8 cellular contexts compared by ENCODE assay signal in the genomic region with DNA sequence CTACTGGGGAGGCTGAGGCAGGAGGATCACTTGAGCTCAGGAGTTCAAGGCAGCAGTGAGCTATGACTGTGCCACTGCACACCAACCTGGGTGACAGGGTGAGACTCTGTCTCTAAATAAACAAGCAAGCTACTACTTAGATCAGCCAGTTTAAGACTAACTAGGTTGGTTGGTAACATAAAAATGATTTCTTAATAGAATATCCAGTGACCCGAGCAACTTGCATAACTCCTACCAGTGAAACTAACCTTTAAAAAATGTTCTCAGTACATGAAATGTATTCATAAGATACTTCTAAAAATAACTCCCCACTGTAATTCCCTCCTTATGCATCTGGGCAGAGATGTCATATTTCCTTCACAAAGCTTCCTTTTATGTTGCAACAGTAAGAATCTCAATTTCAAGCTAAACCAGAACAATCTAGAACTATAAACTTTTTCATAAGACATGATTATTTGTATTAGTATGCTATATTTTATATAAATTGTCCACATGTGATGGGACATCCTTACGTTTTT. TPM values are rescaled to one million over a fixed set of nuclear protein-coding genes. Genes with fewer than 3 reads are reported as not detected.
DNase-seq lines count a peak whose midpoint lies in the region; ATAC-seq, FAIRE-seq and TF ChIP-seq lines count a peak whose summit lies in the region.

No MANE protein-coding gene starts in this region.

- H2AFZ ChIP-seq in MM.1S (ENCODE audit: low read length) = no peak overlapping the region

- H3K36me3 ChIP-seq in adrenal gland (replicated peaks in 1 of 2) (no peaks in the 10 kb centered on the region), MM.1S (replicated peaks; ENCODE audit: insufficient read depth, low read length) (no peaks in the 10 kb centered on the region)

- no peaks in the 10 kb centered on the region for H3F3A ChIP-seq in MM.1S (ENCODE audit: insufficient read depth, low read length)

- H3K79me2 ChIP-seq in MM.1S (ENCODE audit: low read length) = no peaks in the 10 kb centered on the region

- H3K9me3 ChIP-seq in adrenal gland (replicated peaks in 1 of 3) = no peaks in the 10 kb centered on the region
- H3K9me3 ChIP-seq in MM.1S (replicated peaks; ENCODE audit: insufficient read depth, low read length) = no peaks in the 10 kb centered on the region

- H3K4me3 ChIP-seq in adrenal gland (peak overlapping the region in 1 of 4 donors; percentile 31), MM.1S (ENCODE audit: low read length) (no peak overlapping the region)

- no peaks in the 10 kb centered on the region for H4K20me1 ChIP-seq in MM.1S (ENCODE audit: insufficient read depth, low read length)

- no peak for ATAC-seq in GM21529 (IDR thresholded peaks at IDR 0.05; ENCODE audit: unreplicated experiment)

- intact Hi-C loops in adrenal gland (cut with DNase I) = no loop called here

- no peak for TF ChIP-seq POLR2A in adrenal gland (IDR thresholded peaks at IDR 0.05)

- TF ChIP-seq CTCF in adrenal gland (IDR thresholded peaks at IDR 0.05) (no peak), MM.1S (IDR thresholded peaks at IDR 0.05; ENCODE audit: low read length) (no peak)

- DNase-seq in EL (peak; percentile 78), HT1080 (ENCODE audit: low read depth) (peak; percentile 50), adrenal gland (no peak), medulla oblongata (ENCODE audit: extremely low spot score) (peak; percentile 12), MM.1S (no peak), NCI-H2029 (lab: John Stamatoyannopoulos, UW) (no peak), HTR-8/SVneo (ENCODE audit: insufficient read length, low spot score) (no peak)

- no peaks in the 10 kb centered on the region for H3K9me2 ChIP-seq in MM.1S (replicated peaks; ENCODE audit: insufficient read depth, low read length)

- H3K9ac ChIP-seq in MM.1S (ENCODE audit: low read length) = no peak overlapping the region

- H3K27me3 ChIP-seq in adrenal gland (no peaks in the 10 kb centered on the region), MM.1S (replicated peaks; ENCODE audit: insufficient read depth, low read length) (no peaks in the 10 kb centered on the region)

- 5 to 8% (median 7%) methylated on average over 2 of the region's 2 CpGs for WGBS in adrenal gland, 4 donors

- H3K27ac ChIP-seq in adrenal gland (peak overlapping the region; percentile 57 to 82 (median 66)), MM.1S (ENCODE audit: low read length) (no peak overlapping the region)

- no peak overlapping the region for H3K4me2 ChIP-seq in MM.1S (ENCODE audit: low read depth, low read length)

- no peak for FAIRE-seq in HTR-8/SVneo (lab: Jason Lieb, UNC)

- peaks cover 14 to 31% of the 10 kb centered on the region in 2 donors for H3K4me1 ChIP-seq in adrenal gland (replicated peaks in 1 of 2)
- no peaks in the 10 kb centered on the region for H3K4me1 ChIP-seq in MM.1S (ENCODE audit: low read length)

RNA-seq across cellular contexts. Expression of a gene that starts 15.8 kb away (rescaled TPM):
- total RNA-seq in HT1080 (2014; rRNA removed; shearing (Covaris generic)) = 7.9 and 10.6 TPM in 2 replicates
- polyA plus RNA-seq in HT1080 (2015; cell fraction: cytosol; rRNA removed) = 18.6 and 20.2 TPM in 2 replicates
- 16.2 and 23.1 TPM in 2 replicates for polyA plus RNA-seq in HT1080 (2015; cell fraction: nucleus; rRNA removed)
- total RNA-seq in adrenal gland = 10 to 100 TPM; 24.0 to 39.7 (median 29.8) TPM
- 10 to 100 TPM; 10.7 to 55.3 (median 20.2) TPM for polyA plus RNA-seq in adrenal gland

RNA-seq across cellular contexts. Expression of a gene that starts 19.5 kb away (rescaled TPM):
- 22.1 and 33.5 TPM in 2 replicates for total RNA-seq in HT1080 (2014; rRNA removed; shearing (Covaris generic))
- 17.7 and 22.2 TPM in 2 replicates for polyA plus RNA-seq in HT1080 (2015; cell fraction: cytosol; rRNA removed)
- polyA plus RNA-seq in HT1080 (2015; cell fraction: nucleus; rRNA removed) = 38.7 and 45.0 TPM in 2 replicates
- 10 to 100 TPM; 22.4 to 75.3 (median 30.7) TPM for total RNA-seq in adrenal gland
- 10 to 100 TPM; 13.3 to 22.2 (median 18.7) TPM for polyA plus RNA-seq in adrenal gland

Comparison
In these comparisons a context has a peak if more than half of its experiments do, and no peak if none do; other contexts are left out.
1. DNase-seq: peak in EL (single experiment), HT1080 (single experiment) and medulla oblongata (single experiment); none in adrenal gland (0 of 7), MM.1S (single experiment), NCI-H2029 (single experiment) and HTR-8/SVneo (single experiment).